Comparison of ENCODE assay signal across 9 cellular contexts in genomic region chr15:79970921-79971434, GRCh38. TPM values are rescaled to one million over a fixed set of nuclear protein-coding genes. Genes with fewer than 3 reads are reported as not detected.
A peak's percentile ranks its signal among the peaks of the same experiment; 100 is the strongest.
DNase-seq lines count a peak whose midpoint lies in the region; ATAC-seq and TF ChIP-seq lines count a peak whose summit lies in the region.
"Had no signal": no experiment of that assay in that cellular context is flagged by ENCODE, and none has a peak within 500 bp of the region (broad histone marks: within the 10 kb centered on the region; RNA-seq: fewer than 3 reads in every experiment).

TSS of gene BCL2A1 (minus strand) at chr15:79971196. CDS start at chr15:79971119, 77 bp downstream.

- no peaks in the 10 kb centered on the region for H3K27me3 ChIP-seq in Caco-2 (replicated peaks; ENCODE audit: control insufficient read depth, insufficient read depth, low read length)

- CTCF ChIA-PET in Caco-2 (lab: Charles Lee), result no interaction called here

- intact Hi-C loops in Caco-2 (cut with micrococcal nuclease; ENCODE audit: unreplicated experiment), result no loop called here

- H3K4me3 ChIP-seq in WI38 (ENCODE audit: low read depth, low read length) (peak within 1 kb of the TSS; percentile 10; the same call in 1 of the 2 replicates), skeletal muscle cell (ENCODE audit: low read depth, low read length) (peak within 1 kb of the TSS; percentile 14), Caco-2 (ENCODE audit: low read depth, low read length) (no peak within 1 kb of the TSS)
- H3K4me3 ChIP-seq: psoas muscle had no signal

- H3K4me3 Mint-ChIP-seq in Caco-2 (ENCODE audit: unreplicated experiment), result no peak within 1 kb of the TSS

- no peaks in the 10 kb centered on the region for H3K4me1 Mint-ChIP-seq in Caco-2 (ENCODE audit: low read depth, unreplicated experiment)

- H3K9me3 Mint-ChIP-seq in Caco-2 (ENCODE audit: unreplicated experiment), result no peaks in the 10 kb centered on the region

- TF ChIP-seq CTCF in WI38 (IDR thresholded peaks at IDR 0.05; ENCODE audit: low read depth, low read length) (no peak), Caco-2 (IDR thresholded peaks at IDR 0.05; ENCODE audit: insufficient read depth in 1 of 2, low read depth in 1 of 2, low read length in 1 of 2, severe bottlenecking in 1 of 2, unreplicated experiment in 1 of 2) (no peak)

- H3K27ac Mint-ChIP-seq in Caco-2 (ENCODE audit: unreplicated experiment), result no peak within 1 kb of the TSS

- DNase-seq in AG08396 (ENCODE audit: low spot score), result peak; percentile 63
- peak; percentile 8 to 9 for DNase-seq in dermis microvascular lymphatic vessel endothelial cell (ENCODE audit: low read depth in 2 of 2)
- DNase-seq in skeletal muscle cell (ENCODE audit: low read depth), result peak; percentile 87
- DNase-seq in NCI-H2227 (lab: John Stamatoyannopoulos, UW; ENCODE audit: unreplicated experiment), result no peak
- DNase-seq in Caco-2, result no peak
- DNase-seq: psoas muscle had no signal

- H3K36me3 Mint-ChIP-seq in Caco-2 (ENCODE audit: insufficient read depth, unreplicated experiment), result no peaks in the 10 kb centered on the region

- ATAC-seq in GM19351 (IDR thresholded peaks at IDR 0.05; ENCODE audit: unreplicated experiment), result peak; percentile 63
- ATAC-seq in HG03565 (IDR thresholded peaks at IDR 0.05; ENCODE audit: unreplicated experiment), result peak; percentile 45

- BruUV-seq in Caco-2 (replicated peaks; lab: Mats Ljungman, UMichigan), result no TSS peak

- H3K36me3 ChIP-seq in Caco-2 (ENCODE audit: control insufficient read depth, insufficient read depth, low read length), result no peaks in the 10 kb centered on the region

- H3K9me3 ChIP-seq in Caco-2, result no peaks in the 10 kb centered on the region
- H3K9me3 ChIP-seq: psoas muscle had no signal

- no peaks in the 10 kb centered on the region for H3K27me3 Mint-ChIP-seq in Caco-2 (ENCODE audit: insufficient read depth, unreplicated experiment)

- no peaks in the 10 kb centered on the region for H3K4me1 ChIP-seq in Caco-2
- H3K4me1 ChIP-seq: psoas muscle had no signal

- POLR2A ChIA-PET in Caco-2 (lab: Charles Lee), result no interaction called here

RNA-seq across cellular contexts. Expression of gene BCL2A1, which starts in this region (rescaled TPM):
- total RNA-seq in dermis microvascular lymphatic vessel endothelial cell, result 0.13 TPM in 2 replicates
- not detected in 2 replicates for total RNA-seq in Caco-2 (2022)

Comparison
In these comparisons a context has a peak if more than half of its experiments do, and no peak if none do; other contexts are left out.
1. Peak in DNase-seq in dermis microvascular lymphatic vessel endothelial cell; RNA of the gene not detected or under 1 TPM.
2. DNase-seq: peak in AG08396 (single experiment) and skeletal muscle cell (single experiment); none in NCI-H2227 (single experiment) and Caco-2 (0 of 2).